8 cellular contexts compared by ENCODE assay signal in the genomic region with DNA sequence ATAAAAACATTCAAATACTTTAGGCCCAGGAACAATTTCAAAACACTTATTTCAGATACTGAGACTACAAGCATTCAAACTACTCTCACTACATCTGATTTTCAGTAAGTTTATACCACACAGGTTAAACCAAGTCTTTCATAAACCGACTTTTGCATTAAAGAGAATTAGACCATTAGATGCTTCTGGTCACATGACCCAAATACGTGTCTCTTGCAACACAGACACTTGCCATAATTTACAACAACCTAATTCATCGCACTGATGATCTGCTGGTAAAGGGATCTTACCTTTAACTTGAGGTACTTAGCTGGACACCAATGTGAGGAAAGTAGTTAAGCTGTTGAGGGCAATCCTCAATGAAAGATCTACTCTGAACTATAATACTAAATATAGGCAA. TPM values are rescaled to one million over a fixed set of nuclear protein-coding genes. Genes with fewer than 3 reads are reported as not detected.
DNase-seq lines count a peak whose midpoint lies in the region; ATAC-seq and TF ChIP-seq lines count a peak whose summit lies in the region.

No MANE protein-coding gene starts in this region.

- peaks cover 79% of the 10 kb centered on the region for H4K20me1 ChIP-seq in Loucy (ENCODE audit: insufficient read depth, low read length, poor library complexity, severe bottlenecking)

- peak overlapping the region; percentile 81 for H3K9ac ChIP-seq in Loucy (ENCODE audit: low read depth, low read length, poor library complexity, severe bottlenecking)

- peaks cover 15% of the 10 kb centered on the region for H3K27me3 Mint-ChIP-seq in CD4-positive, CD25-positive, alpha-beta regulatory T cell
- H3K27me3 Mint-ChIP-seq in dendritic cell treated with granulocyte-macrophage colony-stimulating factor and Interleukin-4, amounts not matched to agents 40 ng/mL and 50 ng/mL, for 4 days: no peaks in the 10 kb centered on the region
- peaks cover 4% of the 10 kb centered on the region for H3K27me3 Mint-ChIP-seq in nephron progenitor cell (ENCODE audit: low read depth, poor library complexity)

- ATAC-seq in CD4-positive, CD25-positive, alpha-beta regulatory T cell (ENCODE audit: low read depth in 2 of 2): no peak
- ATAC-seq in GM19328 (IDR thresholded peaks at IDR 0.05; ENCODE audit: unreplicated experiment): no peak

- no peaks in the 10 kb centered on the region for H3K9me3 Mint-ChIP-seq in CD4-positive, CD25-positive, alpha-beta regulatory T cell
- no peaks in the 10 kb centered on the region for H3K9me3 Mint-ChIP-seq in dendritic cell treated with granulocyte-macrophage colony-stimulating factor and Interleukin-4, amounts not matched to agents 40 ng/mL and 50 ng/mL, for 4 days
- no peaks in the 10 kb centered on the region for H3K9me3 Mint-ChIP-seq in nephron progenitor cell

- H3K36me3 ChIP-seq in CD4-positive, CD25-positive, alpha-beta regulatory T cell (ENCODE audit: control insufficient read depth, insufficient read depth, low read length): peaks cover 68% of the 10 kb centered on the region
- H3K36me3 ChIP-seq in Loucy (ENCODE audit: insufficient read depth, low read length): peaks cover 75% of the 10 kb centered on the region

- peaks cover 43 to 83% (median 67%) of the 10 kb centered on the region in 4 donors for H3K4me1 Mint-ChIP-seq in CD4-positive, CD25-positive, alpha-beta regulatory T cell
- peaks cover 63% of the 10 kb centered on the region for H3K4me1 Mint-ChIP-seq in dendritic cell treated with granulocyte-macrophage colony-stimulating factor and Interleukin-4, amounts not matched to agents 40 ng/mL and 50 ng/mL, for 4 days (ENCODE audit: low read depth)
- H3K4me1 Mint-ChIP-seq in nephron progenitor cell: peaks cover 77% of the 10 kb centered on the region

- intact Hi-C loops in dendritic cell treated with granulocyte-macrophage colony-stimulating factor and Interleukin-4, amounts not matched to agents 40 ng/mL and 50 ng/mL, for 4 days (cut with micrococcal nuclease): loop anchor here (5.0 kb wide), 1 partner anchor 47 kb away; no protein-coding TSS in a partner anchor

- H3K4me2 ChIP-seq in Loucy (ENCODE audit: low read depth, low read length, poor library complexity, severe bottlenecking): peak overlapping the region; percentile 99

- TF ChIP-seq CTCF in Loucy (conservative IDR thresholded peaks at IDR 0.05; ENCODE audit: low read length) (no peak), nephron progenitor cell (IDR thresholded peaks at IDR 0.05) (no peak)

- H3K27ac Mint-ChIP-seq in CD4-positive, CD25-positive, alpha-beta regulatory T cell: peak overlapping the region; percentile 96 to 98 (median 96)
- H3K27ac Mint-ChIP-seq in dendritic cell treated with granulocyte-macrophage colony-stimulating factor and Interleukin-4, amounts not matched to agents 40 ng/mL and 50 ng/mL, for 4 days: no peak overlapping the region
- H3K27ac Mint-ChIP-seq in nephron progenitor cell: peak overlapping the region; percentile 40

- peaks cover 66% of the 10 kb centered on the region for H3K4me1 ChIP-seq in CD4-positive, CD25-positive, alpha-beta regulatory T cell (ENCODE audit: control insufficient read depth, insufficient read depth, low read length, poor library complexity, severe bottlenecking)
- H3K4me1 ChIP-seq in Loucy (ENCODE audit: insufficient read depth, low read length, poor library complexity, severe bottlenecking): peaks cover 31% of the 10 kb centered on the region

- H3K27ac ChIP-seq in CD4-positive, CD25-positive, alpha-beta regulatory T cell (ENCODE audit: insufficient read depth, low read length, poor library complexity, severe bottlenecking): peak overlapping the region; percentile 98

- H3F3A ChIP-seq in Loucy (ENCODE audit: low read depth): no peaks in the 10 kb centered on the region

- peaks cover 93% of the 10 kb centered on the region for H3K79me2 ChIP-seq in Loucy (ENCODE audit: insufficient read depth, low read length)

- H3K4me3 ChIP-seq in CD4-positive, CD25-positive, alpha-beta regulatory T cell (ENCODE audit: low read depth, low read length): peak overlapping the region; percentile 94
- H3K4me3 ChIP-seq in Loucy (ENCODE audit: low read length, poor library complexity, severe bottlenecking): peak overlapping the region; percentile 93

- H3K9me3 ChIP-seq in CD4-positive, CD25-positive, alpha-beta regulatory T cell (ENCODE audit: control insufficient read depth in 2 of 2, low read length in 2 of 2): no peaks in the 10 kb centered on the region
- H3K9me3 ChIP-seq in Loucy (ENCODE audit: insufficient read depth, low read depth, low read length): no peaks in the 10 kb centered on the region

- H2AFZ ChIP-seq in Loucy (ENCODE audit: low read length): no peak overlapping the region

- peaks cover 58% of the 10 kb centered on the region for H3K36me3 Mint-ChIP-seq in CD4-positive, CD25-positive, alpha-beta regulatory T cell
- peaks cover 90% of the 10 kb centered on the region for H3K36me3 Mint-ChIP-seq in dendritic cell treated with granulocyte-macrophage colony-stimulating factor and Interleukin-4, amounts not matched to agents 40 ng/mL and 50 ng/mL, for 4 days (ENCODE audit: low read depth)
- H3K36me3 Mint-ChIP-seq in nephron progenitor cell (ENCODE audit: low read depth): peaks cover 71% of the 10 kb centered on the region

- H3K4me3 Mint-ChIP-seq in CD4-positive, CD25-positive, alpha-beta regulatory T cell: peak overlapping the region; percentile 96 to 100 (median 98)
- peak overlapping the region; percentile 83 for H3K4me3 Mint-ChIP-seq in dendritic cell treated with granulocyte-macrophage colony-stimulating factor and Interleukin-4, amounts not matched to agents 40 ng/mL and 50 ng/mL, for 4 days
- H3K4me3 Mint-ChIP-seq in nephron progenitor cell: peak overlapping the region; percentile 99

- no peaks in the 10 kb centered on the region for H3K9me2 ChIP-seq in Loucy (replicated peaks; ENCODE audit: low read depth, low read length)

- peak in 1 of 3 donors; percentile 10 for DNase-seq in CD4-positive, CD25-positive, alpha-beta regulatory T cell
- DNase-seq in nephron progenitor cell: no peak
- no peak for DNase-seq in germinal center (ENCODE audit: low spot score)
- no peak for DNase-seq in NCI-H128 (lab: John Stamatoyannopoulos, UW; ENCODE audit: unreplicated experiment)
- no peak for DNase-seq in hippocampal formation (lab: John Stamatoyannopoulos, UW)

- no peaks in the 10 kb centered on the region for H3K27me3 ChIP-seq in CD4-positive, CD25-positive, alpha-beta regulatory T cell (ENCODE audit: control insufficient read depth, insufficient read depth, low read length)
- H3K27me3 ChIP-seq in Loucy (ENCODE audit: insufficient read depth, low read length, poor library complexity, severe bottlenecking): peaks cover 5% of the 10 kb centered on the region

RNA-seq across cellular contexts. Expression of gene HNRNPH1, which starts 3.2 kb away (rescaled TPM):
- total RNA-seq in CD4-positive, CD25-positive, alpha-beta regulatory T cell: 2,049 TPM
- polyA plus RNA-seq in CD4-positive, CD25-positive, alpha-beta regulatory T cell: 100 to 1,000 TPM; 102 to 155 (median 130) TPM
